ENCODE assay signal across 8 cellular contexts in the genomic region with DNA sequence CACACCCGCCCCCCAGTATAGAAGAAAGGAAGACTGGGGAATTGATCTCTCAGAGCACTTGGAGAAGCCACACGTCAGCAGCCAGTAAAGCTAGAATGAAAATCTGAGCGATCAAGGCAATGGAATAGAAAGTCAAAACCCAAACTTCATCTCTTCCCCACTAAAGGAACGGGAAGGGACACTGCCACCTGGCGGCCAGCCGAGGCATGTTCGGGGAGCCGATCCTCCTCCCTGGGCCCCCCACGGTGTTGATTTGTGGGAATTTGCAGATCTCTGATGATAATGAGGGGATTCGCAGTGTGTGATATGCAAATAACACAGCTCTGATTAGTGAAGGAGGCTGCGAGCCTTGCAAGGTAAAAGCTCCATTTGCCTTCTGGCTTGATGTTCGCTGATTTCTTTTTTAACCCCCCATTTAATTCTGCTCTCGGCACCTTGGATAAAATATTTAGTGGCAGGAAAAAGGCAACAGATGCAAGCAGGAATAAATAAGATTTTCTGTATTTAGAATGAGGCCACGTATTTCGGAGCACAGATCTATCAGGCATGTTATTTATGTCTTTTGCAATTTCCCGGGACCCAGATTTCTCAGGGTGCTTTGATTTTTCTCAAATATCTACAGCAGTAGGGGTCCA.
DNase-seq lines count a peak whose midpoint lies in the region; ATAC-seq and TF ChIP-seq lines count a peak whose summit lies in the region.
"Had no signal": no experiment of that assay in that cellular context is flagged by ENCODE, and none has a peak within 500 bp of the region (broad histone marks: within the 10 kb centered on the region; RNA-seq: fewer than 3 reads in every experiment).

No MANE protein-coding gene starts in this region.

- POLR2A ChIA-PET in HEK293 (lab: Yijun Ruan, JAX): no interaction called here

- CTCF ChIA-PET in HEK293 (lab: Yijun Ruan, JAX): interaction anchor here (0.6 to 1.4 kb wide), 13 partner anchors 9 to 1133 kb away, joined by 3 to 6 read pairs (median 4); no protein-coding TSS in a partner anchor

- intact Hi-C loops in dorsolateral prefrontal cortex (cut with DNase I): loop anchor here (2.0 to 10.0 kb wide), 4 partner anchors 40 to 240 kb away; no protein-coding TSS in a partner anchor

- H3K79me1 ChIP-seq in neuronal stem cell (ENCODE audit: low read depth, low read length): no peaks in the 10 kb centered on the region

- H4K8ac ChIP-seq in neuronal stem cell (ENCODE audit: low read depth, low read length): no peak overlapping the region

- no peaks in the 10 kb centered on the region for H3K36me3 ChIP-seq in HEK293 (ENCODE audit: control insufficient read depth in 2 of 2, insufficient read depth in 1 of 2, low read length in 2 of 2)
- no peaks in the 10 kb centered on the region for H3K36me3 ChIP-seq in NT2/D1 (ENCODE audit: insufficient read depth, insufficient read length, low read length)
- no peaks in the 10 kb centered on the region for H3K36me3 ChIP-seq in neuronal stem cell (replicated peaks in 1 of 2; ENCODE audit: control insufficient read depth in 2 of 2, insufficient read depth in 2 of 2, low read length in 2 of 2)
- H3K36me3 ChIP-seq: neutrophil had no signal

- TF ChIP-seq CTCF in HEK293 (tag by site-specific recombination; IDR thresholded peaks at IDR 0.05) (no peak), dorsolateral prefrontal cortex (IDR thresholded peaks at IDR 0.05 in 54 of 56, conservative IDR thresholded peaks at IDR 0.05 in 2 of 56; ENCODE audit: low read depth in 1 of 56, partially characterized antibody in 56 of 56) (peak; percentile 64 to 96 (median 90))

- H3K9ac ChIP-seq in NT2/D1 (ENCODE audit: insufficient read length, low read depth) (no peak overlapping the region), neuronal stem cell (ENCODE audit: low read depth, low read length, poor library complexity) (no peak overlapping the region)

- no peak overlapping the region for H3K4me3 ChIP-seq in HEK293 (ENCODE audit: low read depth, low read length)
- no peak overlapping the region for H3K4me3 ChIP-seq in NT2/D1 (ENCODE audit: insufficient read length, low read depth)
- H3K4me3 ChIP-seq in dorsolateral prefrontal cortex: peak overlapping the region in 6 of 59 donors; percentile 3 to 34 (median 6)
- no peak overlapping the region for H3K4me3 ChIP-seq in neuronal stem cell (ENCODE audit: low read length in 2 of 2)

- no peak overlapping the region for H2BK15ac ChIP-seq in neuronal stem cell (ENCODE audit: low read length)

- no peak overlapping the region for H3K14ac ChIP-seq in neuronal stem cell (ENCODE audit: low read length)

- H3K18ac ChIP-seq in neuronal stem cell (ENCODE audit: low read length): peak overlapping the region; percentile 94

- no peak overlapping the region for H2AFZ ChIP-seq in neuronal stem cell (ENCODE audit: low read length)

- DNase-seq in GM03348 (ENCODE audit: low spot score) (peak; percentile 54), NT2/D1 (ENCODE audit: low read depth, low spot score) (peak; percentile 48), dorsolateral prefrontal cortex (peak in 9 of 10 donors; percentile 70 to 84 (median 79)), neuronal stem cell (ENCODE audit: low spot score) (peak; percentile 68)

- H2BK120ac ChIP-seq in neuronal stem cell (ENCODE audit: low read depth, low read length): no peak overlapping the region

- H2AK5ac ChIP-seq in neuronal stem cell (ENCODE audit: low read depth, low read length): no peak overlapping the region

- H3K27me3 ChIP-seq in NT2/D1 (ENCODE audit: insufficient read depth, insufficient read length) (no peaks in the 10 kb centered on the region), dorsolateral prefrontal cortex (no peaks in the 10 kb centered on the region), neuronal stem cell (ENCODE audit: control insufficient read depth in 3 of 3, insufficient read depth in 3 of 3, low read depth in 1 of 3, low read length in 3 of 3) (peaks cover 0 to 25% (median 0%) of the 10 kb centered on the region in 3 experiments)
- H3K27me3 ChIP-seq: neutrophil had no signal

- H3K9me3 ChIP-seq in HEK293 (ENCODE audit: control insufficient read depth, insufficient read depth, low read depth, low read length) (no peaks in the 10 kb centered on the region), NT2/D1 (ENCODE audit: insufficient read depth, low read length) (no peaks in the 10 kb centered on the region), neuronal stem cell (replicated peaks in 1 of 2; ENCODE audit: control insufficient read depth in 2 of 2, insufficient read depth in 1 of 2, low read depth in 1 of 2, low read length in 2 of 2) (no peaks in the 10 kb centered on the region)
- H3K9me3 ChIP-seq: neutrophil had no signal

- peak overlapping the region; percentile 7 for H2BK5ac ChIP-seq in neuronal stem cell (ENCODE audit: low read length)

- H2BK12ac ChIP-seq in neuronal stem cell (ENCODE audit: low read length): no peak overlapping the region

- ATAC-seq in GM18498 (IDR thresholded peaks at IDR 0.05; ENCODE audit: unreplicated experiment) (no peak), HG02852 (IDR thresholded peaks at IDR 0.05; ENCODE audit: unreplicated experiment) (no peak)

- no CpG with 5 or more reads among the region's 16 CpGs for WGBS in neuronal stem cell (ENCODE audit: extremely low coverage in 2 of 2, insufficient read length in 2 of 2, insufficient replicate concordance in 1 of 2), 2 donors

- no peak overlapping the region for H3K4ac ChIP-seq in neuronal stem cell (ENCODE audit: low read length)

- H4K91ac ChIP-seq in neuronal stem cell (ENCODE audit: low read depth, low read length, poor library complexity): no peak overlapping the region

- no peak overlapping the region for H3K27ac ChIP-seq in HEK293 (ENCODE audit: extremely low read depth, low read depth, low read length)
- peak overlapping the region in 54 of 59 donors; percentile 6 to 95 (median 78) for H3K27ac ChIP-seq in dorsolateral prefrontal cortex
- H3K27ac ChIP-seq in neuronal stem cell (replicated peaks; ENCODE audit: low read length): peak overlapping the region; percentile 94
- H3K27ac ChIP-seq: neutrophil had no signal

- no peak overlapping the region for H3K23ac ChIP-seq in neuronal stem cell (ENCODE audit: low read depth, low read length, poor library complexity)

- H3K4me1 ChIP-seq in HEK293 (ENCODE audit: control insufficient read depth, insufficient read depth, low read length) (no peaks in the 10 kb centered on the region), NT2/D1 (ENCODE audit: insufficient read depth, insufficient read length) (no peaks in the 10 kb centered on the region), neuronal stem cell (ENCODE audit: control insufficient read depth in 2 of 2, insufficient read depth in 1 of 2, low read depth in 1 of 2, low read length in 2 of 2) (peaks cover 0 to 13% of the 10 kb centered on the region in 2 donors)

- H3K4me2 ChIP-seq in neuronal stem cell (ENCODE audit: insufficient read depth, low read length, poor library complexity, severe bottlenecking): no peak overlapping the region

TF ChIP-seq in HEK293, 187 proteins besides CTCF, POLR2A, EP300 and RAD21:
- TF ChIP-seq GLIS1 (tag by site-specific recombination; IDR thresholded peaks at IDR 0.05) (peak; percentile 59), GLIS2 (tag by site-specific recombination; IDR thresholded peaks at IDR 0.05) (0 out of 2 replicates have a peak, but pooled peaks have one; percentile 20), ZNF792 (tag by site-specific recombination; IDR thresholded peaks at IDR 0.05) (no peak), ZNF654 (tag by site-specific recombination; IDR thresholded peaks at IDR 0.05; ENCODE audit: low read depth) (peak; percentile 32)
